Comparison of ENCODE assay signal across 22 cellular contexts in the genomic region with DNA sequence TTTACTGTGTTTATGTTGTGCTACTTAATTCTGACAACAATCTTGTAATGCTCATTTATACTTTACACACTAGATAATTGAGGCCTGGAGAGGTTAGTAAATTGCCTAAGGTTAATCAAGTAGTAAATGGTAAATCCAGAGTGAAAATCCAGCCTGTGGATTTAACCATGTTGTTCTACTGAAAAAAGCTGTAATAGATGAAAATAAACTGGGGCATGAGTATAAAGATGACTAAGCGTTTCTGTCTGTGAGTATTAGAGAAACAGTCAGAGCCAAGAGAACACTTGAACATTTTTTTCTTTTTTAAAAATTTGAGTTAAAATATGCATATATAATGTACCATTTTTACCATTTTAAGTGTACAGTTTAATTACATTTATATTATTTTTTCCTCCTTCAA. TPM values are rescaled to one million over a fixed set of nuclear protein-coding genes. Genes with fewer than 3 reads are reported as not detected.
DNase-seq lines count a peak whose midpoint lies in the region; ATAC-seq, FAIRE-seq and TF ChIP-seq lines count a peak whose summit lies in the region.
"Had no signal": no experiment of that assay in that cellular context is flagged by ENCODE, and none has a peak within 500 bp of the region (broad histone marks: within the 10 kb centered on the region; RNA-seq: fewer than 3 reads in every experiment).

No MANE protein-coding gene starts in this region.

- no peaks in the 10 kb centered on the region for H3K9me3 ChIP-seq in heart left ventricle
- H3K9me3 ChIP-seq: esophagus muscularis mucosa, vagina had no signal

- H3K4me3 ChIP-seq in astrocyte of the spinal cord (ENCODE audit: low read depth, low read length): no peak overlapping the region
- no peak overlapping the region for H3K4me3 ChIP-seq in heart left ventricle
- H3K4me3 ChIP-seq: esophagus muscularis mucosa, vagina had no signal

- H3K9me3 Mint-ChIP-seq in HFFc6 (no peaks in the 10 kb centered on the region), mesothelial cell of epicardium (peaks cover 20% of the 10 kb centered on the region)
- H3K9me3 Mint-ChIP-seq: T-cell had no signal

- H3K36me3 ChIP-seq in heart left ventricle: no peaks in the 10 kb centered on the region
- H3K36me3 ChIP-seq: esophagus muscularis mucosa, vagina had no signal

- H3K27me3 ChIP-seq in heart left ventricle: no peaks in the 10 kb centered on the region
- H3K27me3 ChIP-seq: esophagus muscularis mucosa, vagina had no signal

- TF ChIP-seq POLR2A in heart left ventricle (IDR thresholded peaks at IDR 0.05): no peak

- in situ Hi-C loops in Caki2 (cut with HindIII; ENCODE audit: low pct_unique_long_range_greater_than_20kb, low sequenced_read_pairs): no loop called here
- in situ Hi-C loops in astrocyte of the spinal cord (cut with HindIII; ENCODE audit: low sequenced_read_pairs): no loop called here

- peak; percentile 94 for FAIRE-seq in islet of Langerhans (lab: Jason Lieb, UNC)
- FAIRE-seq: keratinocyte, small intestine had no signal

- DNase-seq in Caki2 (ENCODE audit: low read depth) (peak; percentile 34), HFFc6 (no peak), astrocyte of the spinal cord (ENCODE audit: low read depth, low spot score) (peak; percentile 19), heart left ventricle (no peak), mesothelial cell of epicardium (ENCODE audit: low spot score in 2 of 2, unreplicated experiment in 2 of 2) (no peak), NCI-H2196 (lab: John Stamatoyannopoulos, UW; ENCODE audit: unreplicated experiment) (no peak)
- DNase-seq: activated CD8-positive, alpha-beta T cell treated with anti-CD3 and anti-CD28 coated beads, Interleukin-2, amount 10 ng/mL, durations not matched to agents 7 days and 5 days; activated T-cell treated with anti-CD3 and anti-CD28 coated beads, Interleukin-2, amount 50 U/mL, for 72 hours; GF-D8; naive thymus-derived CD8-positive, alpha-beta T cell; NCI-H1694; NCI-H446; small intestine; stimulated activated CD4-positive, alpha-beta T cell treated with anti-CD3 and anti-CD28 coated beads, Interleukin-4, amount 100 ng/mL, for 24 hours; T-cell had no signal

- no peaks in the 10 kb centered on the region for H3K4me1 ChIP-seq in heart left ventricle
- H3K4me1 ChIP-seq: vagina had no signal

- H3K4me3 Mint-ChIP-seq in HFFc6 (no peak overlapping the region), mesothelial cell of epicardium (no peak overlapping the region)
- H3K4me3 Mint-ChIP-seq: activated CD8-positive, alpha-beta T cell treated with anti-CD3 and anti-CD28 coated beads, Interleukin-2, amount 10 ng/mL, durations not matched to agents 7 days and 5 days; activated naive CD8-positive, alpha-beta T cell; activated T-cell treated with anti-CD3 and anti-CD28 coated beads, Interleukin-2, amount 50 U/mL, for 72 hours; memory B cell; naive thymus-derived CD8-positive, alpha-beta T cell; T-cell had no signal

- no peak for ATAC-seq in GM21360 (IDR thresholded peaks at IDR 0.05; ENCODE audit: unreplicated experiment)
- no peak for ATAC-seq in heart left ventricle
- ATAC-seq: activated CD8-positive, alpha-beta T cell treated with anti-CD3 and anti-CD28 coated beads, Interleukin-2, amount 10 ng/mL, durations not matched to agents 7 days and 5 days; activated T-cell treated with anti-CD3 and anti-CD28 coated beads, Interleukin-2, amount 50 U/mL, for 72 hours; naive thymus-derived CD8-positive, alpha-beta T cell; T-cell had no signal

- H3K27ac ChIP-seq in heart left ventricle: no peak overlapping the region
- H3K27ac ChIP-seq: esophagus muscularis mucosa, vagina had no signal

- peaks cover 5% of the 10 kb centered on the region for H3K36me3 Mint-ChIP-seq in HFFc6 (ENCODE audit: low read depth)
- peaks cover 14% of the 10 kb centered on the region for H3K36me3 Mint-ChIP-seq in mesothelial cell of epicardium
- H3K36me3 Mint-ChIP-seq: activated naive CD8-positive, alpha-beta T cell had no signal

- no peaks in the 10 kb centered on the region for H3K27me3 Mint-ChIP-seq in HFFc6 (ENCODE audit: insufficient read depth)
- H3K27me3 Mint-ChIP-seq in mesothelial cell of epicardium (ENCODE audit: low read depth): no peaks in the 10 kb centered on the region
- H3K27me3 Mint-ChIP-seq: activated naive CD8-positive, alpha-beta T cell had no signal

- 70 to 83% (median 76%) methylated on average over 1 of the region's 1 CpG for WGBS in heart left ventricle, 4 donors

- peak overlapping the region; percentile 64 for H3K27ac Mint-ChIP-seq in HFFc6
- no peak overlapping the region for H3K27ac Mint-ChIP-seq in mesothelial cell of epicardium
- H3K27ac Mint-ChIP-seq: activated CD8-positive, alpha-beta T cell treated with anti-CD3 and anti-CD28 coated beads, Interleukin-2, amount 10 ng/mL, durations not matched to agents 7 days and 5 days; activated naive CD8-positive, alpha-beta T cell; activated T-cell treated with anti-CD3 and anti-CD28 coated beads, Interleukin-2, amount 50 U/mL, for 72 hours; memory B cell; naive thymus-derived CD8-positive, alpha-beta T cell; T-cell had no signal

- H3K4me1 Mint-ChIP-seq in HFFc6 (ENCODE audit: low read depth) (peaks cover 19% of the 10 kb centered on the region), mesothelial cell of epicardium (no peaks in the 10 kb centered on the region)
- H3K4me1 Mint-ChIP-seq: memory B cell; naive thymus-derived CD8-positive, alpha-beta T cell; T-cell had no signal

- no peak for TF ChIP-seq CTCF in HFFc6 (IDR thresholded peaks at IDR 0.05)
- no peak for TF ChIP-seq CTCF in astrocyte of the spinal cord (IDR thresholded peaks at IDR 0.05; ENCODE audit: low read depth, low read length)
- TF ChIP-seq CTCF in heart left ventricle (IDR thresholded peaks at IDR 0.05): no peak
- no peak for TF ChIP-seq CTCF in mesothelial cell of epicardium (IDR thresholded peaks at IDR 0.05; ENCODE audit: unreplicated experiment)

- intact Hi-C loops in heart left ventricle (cut with DNase I): no loop called here

RNA-seq across cellular contexts. Expression of gene LEPR, which starts 47.9 kb away (rescaled TPM):
- 12.0 and 22.8 TPM in 2 replicates for total RNA-seq in Caki2 (2014; rRNA removed; shearing (Covaris generic); ENCODE audit: low replicate concordance)
- 10 to 100 TPM; 13.5 to 24.8 (median 15.4) TPM for total RNA-seq in HFFc6 (2021; fragmentation: NEBNext Ultra II Directional; extraction: Animal tissue kit (Norgen Biotek cat#: 25700))
- total RNA-seq in heart left ventricle (10 to 100 TPM in 2 of 9 donors, 1 to 10 TPM in 7; 3.4 to 11.6 (median 5.5) TPM), mesothelial cell of epicardium (4.3 to 5.0 TPM (median 4.7 TPM) in 3 replicates)
- polyA plus RNA-seq in heart left ventricle: 1 to 10 TPM; 1.5 to 2.3 TPM

RNA-seq across cellular contexts. Expression of gene LEPROT, which starts 47.9 kb away (rescaled TPM):
- total RNA-seq in Caki2 (2014; rRNA removed; shearing (Covaris generic); ENCODE audit: low replicate concordance): 65.3 and 125 TPM in 2 replicates
- total RNA-seq in HFFc6 (2021; fragmentation: NEBNext Ultra II Directional; extraction: Animal tissue kit (Norgen Biotek cat#: 25700)): 100 to 1,000 TPM; 100 to 124 (median 108) TPM
- total RNA-seq in heart left ventricle: 10 to 100 TPM; 37.0 to 66.2 (median 46.3) TPM
- polyA plus RNA-seq in heart left ventricle: 10 to 100 TPM; 20.8 to 46.2 TPM
- total RNA-seq in mesothelial cell of epicardium: 65.7 to 71.1 TPM (median 69.6 TPM) in 3 replicates

Comparison
In these comparisons a context has a peak if more than half of its experiments do, and no peak if none do; other contexts are left out.
1. DNase-seq: peak in Caki2 (single experiment) and astrocyte of the spinal cord (single experiment); none in HFFc6 (single experiment), heart left ventricle (0 of 5), mesothelial cell of epicardium (0 of 2) and NCI-H2196 (single experiment).